ENCODE assay signal across 1 cellular context in the genomic region with DNA sequence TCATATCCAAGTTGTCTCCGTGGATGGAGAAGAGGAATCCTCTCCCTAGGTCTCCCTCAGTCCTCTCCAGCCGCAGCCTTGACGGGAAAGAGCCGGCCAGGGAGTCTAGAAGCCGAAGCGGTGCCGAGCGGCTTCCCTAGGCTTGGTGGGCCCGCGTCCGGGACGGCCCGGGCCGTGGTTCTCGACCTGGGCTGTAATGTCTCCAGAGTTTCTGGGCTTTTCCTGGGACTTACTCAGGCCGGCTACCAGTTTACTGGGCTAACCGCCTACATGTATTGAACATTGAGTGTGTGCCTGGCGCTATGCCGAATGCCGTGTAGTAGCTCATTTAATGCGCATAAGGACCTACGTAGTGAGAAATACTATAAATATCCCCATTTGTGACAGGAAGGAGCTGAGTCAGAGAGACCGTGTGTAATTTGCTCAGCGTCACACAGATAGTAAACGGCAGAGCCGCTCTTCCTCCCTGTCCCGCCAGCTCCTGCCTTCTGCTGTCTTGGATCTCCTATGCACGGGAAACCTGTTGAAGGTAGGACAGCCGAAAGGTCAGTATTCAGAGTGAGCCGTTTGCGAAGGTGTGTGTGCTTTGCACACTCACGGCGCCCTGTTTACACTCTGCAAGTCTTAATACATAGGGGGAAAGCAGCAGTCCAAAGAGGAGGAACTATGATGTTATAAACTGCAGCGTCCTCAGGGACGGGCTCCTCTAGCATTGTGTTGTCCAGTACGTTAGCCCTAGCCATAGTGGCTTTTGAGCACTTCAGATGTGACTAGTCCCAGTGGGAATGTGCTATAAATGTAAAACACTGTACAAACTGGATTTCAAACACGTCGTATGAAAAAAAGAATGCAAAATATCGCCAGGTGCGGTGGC.
A peak's percentile ranks its signal among the peaks of the same experiment; 100 is the strongest.
TF ChIP-seq lines count a peak whose summit lies in the region.

No MANE protein-coding gene starts in this region.

TF ChIP-seq in HepG2, 621 proteins besides CTCF, POLR2A, EP300 and RAD21 (continues in another document):
- TF ChIP-seq, protein P1, sequence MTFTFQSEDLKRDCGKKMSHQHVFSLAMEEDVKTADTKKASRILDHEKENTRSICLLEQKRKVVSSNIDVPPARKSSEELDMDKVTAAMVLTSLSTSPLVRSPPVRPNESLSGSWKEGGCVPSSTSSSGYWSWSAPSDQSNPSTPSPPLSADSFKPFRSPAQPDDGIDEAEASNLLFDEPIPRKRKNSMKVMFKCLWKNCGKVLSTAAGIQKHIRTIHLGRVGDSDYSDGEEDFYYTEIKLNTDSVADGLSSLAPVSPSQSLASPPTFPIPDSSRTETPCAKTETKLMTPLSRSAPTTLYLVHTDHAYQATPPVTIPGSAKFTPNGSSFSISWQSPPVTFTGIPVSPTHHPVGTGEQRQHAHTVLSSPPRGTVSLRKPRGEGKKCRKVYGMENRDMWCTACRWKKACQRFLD (CRISPR knock-in tag; IDR thresholded peaks at IDR 0.05; ENCODE audit: borderline replicate concordance): no peak
- TF ChIP-seq USF2 (IDR thresholded peaks at IDR 0.05; ENCODE audit: low read depth, low read length) (no peak), USF2 (CRISPR knock-in tag; IDR thresholded peaks at IDR 0.05; ENCODE audit: borderline replicate concordance) (no peak), MAFF (IDR thresholded peaks at IDR 0.05; ENCODE audit: low read depth, low read length) (no peak), SRY (CRISPR knock-in tag; IDR thresholded peaks at IDR 0.05) (0 out of 2 replicates have a peak, but pooled peaks have one; percentile 43), ARNTL (CRISPR knock-in tag; IDR thresholded peaks at IDR 0.05) (no peak), GATA4 (IDR thresholded peaks at IDR 0.05; ENCODE audit: borderline replicate concordance, low read depth) (no peak), ZNF260 (CRISPR knock-in tag; IDR thresholded peaks at IDR 0.05; ENCODE audit: borderline replicate concordance, low read depth) (no peak), ZNF44 (CRISPR knock-in tag; IDR thresholded peaks at IDR 0.05) (0 out of 2 replicates have a peak, but pooled peaks have one; percentile 13), MATR3 (CRISPR knock-in tag; IDR thresholded peaks at IDR 0.05) (no peak), SRSF1 (optimal IDR thresholded peaks at IDR 0.05; ENCODE audit: low read depth, low read length) (peak; percentile 1), ZNF777 (CRISPR knock-in tag; IDR thresholded peaks at IDR 0.05) (peak; percentile 53; the same call in 1 of the 2 replicates), RNF2 (conservative IDR thresholded peaks at IDR 0.05; ENCODE audit: low read depth) (no peak), GATAD1 (CRISPR knock-in tag; IDR thresholded peaks at IDR 0.05) (no peak), ZNF234 (CRISPR knock-in tag; conservative IDR thresholded peaks at IDR 0.05) (0 out of 2 replicates have a peak, but pooled peaks have one; percentile 36), ZNF761 (CRISPR knock-in tag; conservative IDR thresholded peaks at IDR 0.05) (no peak; the same call in 1 of the 2 replicates), POGZ (CRISPR knock-in tag; IDR thresholded peaks at IDR 0.05) (no peak), NCOA1 (CRISPR knock-in tag; IDR thresholded peaks at IDR 0.05) (no peak), ZNF75D (CRISPR knock-in tag; IDR thresholded peaks at IDR 0.05; ENCODE audit: borderline replicate concordance) (no peak), RORA (CRISPR knock-in tag; IDR thresholded peaks at IDR 0.05) (no peak), U2AF2 (IDR thresholded peaks at IDR 0.05; ENCODE audit: low read depth, low read length) (no peak), SMC3 (IDR thresholded peaks at IDR 0.05; ENCODE audit: low read length) (no peak), ZKSCAN8 (CRISPR knock-in tag; IDR thresholded peaks at IDR 0.05; ENCODE audit: borderline replicate concordance) (0 out of 2 replicates have a peak, but pooled peaks have one; percentile 14), FLYWCH1 (CRISPR knock-in tag; IDR thresholded peaks at IDR 0.05) (peak; percentile 51; the same call in 1 of the 2 replicates), ZNF101 (CRISPR knock-in tag; IDR thresholded peaks at IDR 0.05; ENCODE audit: borderline replicate concordance, low read depth) (no peak), ZNF816 (CRISPR knock-in tag; IDR thresholded peaks at IDR 0.05; ENCODE audit: borderline replicate concordance) (no peak), ZC3H13 (CRISPR knock-in tag; IDR thresholded peaks at IDR 0.05) (0 out of 2 replicates have a peak, but pooled peaks have one; percentile 65), ZBTB8A (CRISPR knock-in tag; IDR thresholded peaks at IDR 0.05; ENCODE audit: borderline replicate concordance, low read depth) (no peak), EEA1 (CRISPR knock-in tag; IDR thresholded peaks at IDR 0.05; ENCODE audit: borderline replicate concordance) (no peak), ZNF556 (CRISPR knock-in tag; IDR thresholded peaks at IDR 0.05; ENCODE audit: borderline replicate concordance) (0 out of 2 replicates have a peak, but pooled peaks have one; percentile 15), ZNF790 (CRISPR knock-in tag; IDR thresholded peaks at IDR 0.05; ENCODE audit: borderline replicate concordance) (no peak), ZNF564 (CRISPR knock-in tag; IDR thresholded peaks at IDR 0.05) (peak; percentile 77; the same call in 1 of the 2 replicates), ZNF329 (CRISPR knock-in tag; IDR thresholded peaks at IDR 0.05; ENCODE audit: low read depth) (no peak), FOXA1 (IDR thresholded peaks at IDR 0.05) (no peak), FOXA1 (CRISPR knock-in tag; IDR thresholded peaks at IDR 0.05) (peak; percentile 36; the same call in 1 of the 2 replicates), JUND (CRISPR knock-in tag; IDR thresholded peaks at IDR 0.05) (no peak), RBFOX2 (IDR thresholded peaks at IDR 0.05; ENCODE audit: low read depth, low read length) (0 out of 2 replicates have a peak, but pooled peaks have one; percentile 3), ZNF124 (CRISPR knock-in tag; IDR thresholded peaks at IDR 0.05) (no peak), ZNF629 (CRISPR knock-in tag; conservative IDR thresholded peaks at IDR 0.05) (peak; percentile 16; the same call in 1 of the 2 replicates), NFE2L2 (IDR thresholded peaks at IDR 0.05; ENCODE audit: low read length) (no peak), PHF8 (CRISPR knock-in tag; IDR thresholded peaks at IDR 0.05) (no peak), ZFYVE20 (CRISPR knock-in tag; IDR thresholded peaks at IDR 0.05; ENCODE audit: borderline replicate concordance, low read depth) (no peak), ZFP41 (CRISPR knock-in tag; IDR thresholded peaks at IDR 0.05; ENCODE audit: borderline replicate concordance) (no peak), ZNF879 (CRISPR knock-in tag; IDR thresholded peaks at IDR 0.05) (no peak), ZMYM4 (CRISPR knock-in tag; IDR thresholded peaks at IDR 0.05) (peak; percentile 9; the same call in 1 of the 2 replicates), SAFB2 (CRISPR knock-in tag; IDR thresholded peaks at IDR 0.05; ENCODE audit: borderline replicate concordance, low read depth) (no peak), ZFAT (CRISPR knock-in tag; conservative IDR thresholded peaks at IDR 0.05) (no peak), HOXA3 (CRISPR knock-in tag; IDR thresholded peaks at IDR 0.05) (0 out of 2 replicates have a peak, but pooled peaks have one; percentile 1), RXRB (CRISPR knock-in tag; IDR thresholded peaks at IDR 0.05; ENCODE audit: borderline replicate concordance) (no peak)
- TF ChIP-seq, protein P2, sequence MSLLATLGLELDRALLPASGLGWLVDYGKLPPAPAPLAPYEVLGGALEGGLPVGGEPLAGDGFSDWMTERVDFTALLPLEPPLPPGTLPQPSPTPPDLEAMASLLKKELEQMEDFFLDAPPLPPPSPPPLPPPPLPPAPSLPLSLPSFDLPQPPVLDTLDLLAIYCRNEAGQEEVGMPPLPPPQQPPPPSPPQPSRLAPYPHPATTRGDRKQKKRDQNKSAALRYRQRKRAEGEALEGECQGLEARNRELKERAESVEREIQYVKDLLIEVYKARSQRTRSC (CRISPR knock-in tag; IDR thresholded peaks at IDR 0.05; ENCODE audit: low read depth): no peak
- TF ChIP-seq, protein P3, sequence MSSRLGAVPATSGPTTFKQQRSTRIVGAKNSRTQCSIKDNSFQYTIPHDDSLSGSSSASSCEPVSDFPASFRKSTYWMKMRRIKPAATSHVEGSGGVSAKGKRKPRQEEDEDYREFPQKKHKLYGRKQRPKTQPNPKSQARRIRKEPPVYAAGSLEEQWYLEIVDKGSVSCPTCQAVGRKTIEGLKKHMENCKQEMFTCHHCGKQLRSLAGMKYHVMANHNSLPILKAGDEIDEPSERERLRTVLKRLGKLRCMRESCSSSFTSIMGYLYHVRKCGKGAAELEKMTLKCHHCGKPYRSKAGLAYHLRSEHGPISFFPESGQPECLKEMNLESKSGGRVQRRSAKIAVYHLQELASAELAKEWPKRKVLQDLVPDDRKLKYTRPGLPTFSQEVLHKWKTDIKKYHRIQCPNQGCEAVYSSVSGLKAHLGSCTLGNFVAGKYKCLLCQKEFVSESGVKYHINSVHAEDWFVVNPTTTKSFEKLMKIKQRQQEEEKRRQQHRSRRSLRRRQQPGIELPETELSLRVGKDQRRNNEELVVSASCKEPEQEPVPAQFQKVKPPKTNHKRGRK (CRISPR knock-in tag; IDR thresholded peaks at IDR 0.05): no peak
- TF ChIP-seq, protein P4, sequence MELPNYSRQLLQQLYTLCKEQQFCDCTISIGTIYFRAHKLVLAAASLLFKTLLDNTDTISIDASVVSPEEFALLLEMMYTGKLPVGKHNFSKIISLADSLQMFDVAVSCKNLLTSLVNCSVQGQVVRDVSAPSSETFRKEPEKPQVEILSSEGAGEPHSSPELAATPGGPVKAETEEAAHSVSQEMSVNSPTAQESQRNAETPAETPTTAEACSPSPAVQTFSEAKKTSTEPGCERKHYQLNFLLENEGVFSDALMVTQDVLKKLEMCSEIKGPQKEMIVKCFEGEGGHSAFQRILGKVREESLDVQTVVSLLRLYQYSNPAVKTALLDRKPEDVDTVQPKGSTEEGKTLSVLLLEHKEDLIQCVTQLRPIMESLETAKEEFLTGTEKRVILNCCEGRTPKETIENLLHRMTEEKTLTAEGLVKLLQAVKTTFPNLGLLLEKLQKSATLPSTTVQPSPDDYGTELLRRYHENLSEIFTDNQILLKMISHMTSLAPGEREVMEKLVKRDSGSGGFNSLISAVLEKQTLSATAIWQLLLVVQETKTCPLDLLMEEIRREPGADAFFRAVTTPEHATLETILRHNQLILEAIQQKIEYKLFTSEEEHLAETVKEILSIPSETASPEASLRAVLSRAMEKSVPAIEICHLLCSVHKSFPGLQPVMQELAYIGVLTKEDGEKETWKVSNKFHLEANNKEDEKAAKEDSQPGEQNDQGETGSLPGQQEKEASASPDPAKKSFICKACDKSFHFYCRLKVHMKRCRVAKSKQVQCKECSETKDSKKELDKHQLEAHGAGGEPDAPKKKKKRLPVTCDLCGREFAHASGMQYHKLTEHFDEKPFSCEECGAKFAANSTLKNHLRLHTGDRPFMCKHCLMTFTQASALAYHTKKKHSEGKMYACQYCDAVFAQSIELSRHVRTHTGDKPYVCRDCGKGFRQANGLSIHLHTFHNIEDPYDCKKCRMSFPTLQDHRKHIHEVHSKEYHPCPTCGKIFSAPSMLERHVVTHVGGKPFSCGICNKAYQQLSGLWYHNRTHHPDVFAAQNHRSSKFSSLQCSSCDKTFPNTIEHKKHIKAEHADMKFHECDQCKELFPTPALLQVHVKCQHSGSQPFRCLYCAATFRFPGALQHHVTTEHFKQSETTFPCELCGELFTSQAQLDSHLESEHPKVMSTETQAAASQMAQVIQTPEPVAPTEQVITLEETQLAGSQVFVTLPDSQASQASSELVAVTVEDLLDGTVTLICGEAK (IDR thresholded peaks at IDR 0.05): no peak
- TF ChIP-seq, protein P4 (CRISPR knock-in tag; IDR thresholded peaks at IDR 0.05): no peak
- TF ChIP-seq, protein P5, sequence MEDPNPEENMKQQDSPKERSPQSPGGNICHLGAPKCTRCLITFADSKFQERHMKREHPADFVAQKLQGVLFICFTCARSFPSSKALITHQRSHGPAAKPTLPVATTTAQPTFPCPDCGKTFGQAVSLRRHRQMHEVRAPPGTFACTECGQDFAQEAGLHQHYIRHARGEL (CRISPR knock-in tag; IDR thresholded peaks at IDR 0.05): no peak
